9 cellular contexts compared by ENCODE assay signal in the genomic region with DNA sequence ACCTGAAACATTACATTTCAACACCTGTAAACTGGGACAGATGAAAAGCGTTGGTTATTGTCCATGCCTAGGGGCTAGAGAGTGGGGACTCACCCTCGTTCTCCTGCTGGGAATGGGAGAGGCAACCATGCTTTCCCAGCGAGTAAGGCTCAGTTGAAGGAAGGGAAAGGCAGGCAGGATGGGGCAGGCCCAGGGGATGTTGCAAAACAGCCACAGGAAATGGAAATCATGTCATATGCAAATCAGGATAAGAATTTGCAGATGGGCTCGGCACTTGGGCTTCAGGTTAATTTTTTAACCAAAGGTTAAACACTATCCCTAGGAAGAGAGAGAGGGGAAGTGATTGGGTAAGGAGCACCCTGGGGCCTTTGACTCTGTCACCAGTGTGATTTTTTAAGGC. TPM values are rescaled to one million over a fixed set of nuclear protein-coding genes. Genes with fewer than 3 reads are reported as not detected.
DNase-seq lines count a peak whose midpoint lies in the region; ATAC-seq and TF ChIP-seq lines count a peak whose summit lies in the region.
"Had no signal": no experiment of that assay in that cellular context is flagged by ENCODE, and none has a peak within 500 bp of the region (broad histone marks: within the 10 kb centered on the region; RNA-seq: fewer than 3 reads in every experiment).

No MANE protein-coding gene starts in this region.

- intact Hi-C loops in cardiac septum (cut with DNase I) = no loop called here
- intact Hi-C loops in heart right ventricle (cut with DNase I) = no loop called here
- intact Hi-C loops in mammary epithelial cell (cut with micrococcal nuclease) = loop anchor here (1.0 kb wide), 1 partner anchor 22 kb away; no protein-coding TSS in a partner anchor
- intact Hi-C loops in vagina (cut with DNase I) = no loop called here
- intact Hi-C loops in left ventricle myocardium inferior (cut with micrococcal nuclease) = no loop called here

- H3K4me3 ChIP-seq in heart right ventricle (no peak overlapping the region), mammary epithelial cell (replicated peaks in 1 of 3; ENCODE audit: insufficient read depth in 1 of 3, low read depth in 2 of 3, low read length in 3 of 3) (peak overlapping the region in 2 of 3 experiments; percentile 0 to 4), vagina (no peak overlapping the region), left ventricle myocardium inferior (no peak overlapping the region)

- TF ChIP-seq POLR2A in vagina (IDR thresholded peaks at IDR 0.05) = no peak

- ATAC-seq in heart right ventricle (no peak), HG03378 (IDR thresholded peaks at IDR 0.05; ENCODE audit: unreplicated experiment) (peak; percentile 49), HG02623 (IDR thresholded peaks at IDR 0.05; ENCODE audit: unreplicated experiment) (no peak)

- DNase-seq in cardiac septum (ENCODE audit: low spot score) (peak; percentile 55), heart right ventricle (no peak), mammary epithelial cell (peak; percentile 80), vagina (ENCODE audit: extremely low spot score in 2 of 2) (no peak), left ventricle myocardium inferior (no peak)
- no peak for DNase-seq in stimulated activated CD4-positive, alpha-beta T cell treated with anti-CD3 and anti-CD28 coated beads, Interleukin-4, amount 100 ng/mL, for 1 hour

- H3K9ac ChIP-seq in mammary epithelial cell (ENCODE audit: insufficient read depth, low read length) = peak overlapping the region; percentile 7

- H3K36me3 ChIP-seq in heart right ventricle (no peaks in the 10 kb centered on the region), mammary epithelial cell (ENCODE audit: insufficient read depth, low read length) (no peaks in the 10 kb centered on the region), vagina (no peaks in the 10 kb centered on the region), left ventricle myocardium inferior (no peaks in the 10 kb centered on the region)

- in situ Hi-C loops in mammary epithelial cell (cut with MboI; ENCODE audit: low sequenced_read_pairs in 2 of 2) = no loop called here

- BruUV-seq in mammary epithelial cell (replicated peaks; lab: Mats Ljungman, UMichigan) = no TSS peak

- H3K79me2 ChIP-seq in mammary epithelial cell (ENCODE audit: insufficient read depth, low read length) = no peaks in the 10 kb centered on the region

- H3K4me1 ChIP-seq in heart right ventricle (peaks cover 0 to 11% (median 0%) of the 10 kb centered on the region in 9 donors), mammary epithelial cell (ENCODE audit: insufficient read depth, low read length) (peaks cover 39% of the 10 kb centered on the region), vagina (peaks cover 9% of the 10 kb centered on the region), left ventricle myocardium inferior (peaks cover 7% of the 10 kb centered on the region)

- H3K27me3 ChIP-seq in heart right ventricle (no peaks in the 10 kb centered on the region), mammary epithelial cell (ENCODE audit: insufficient read depth, low read length) (no peaks in the 10 kb centered on the region), vagina (no peaks in the 10 kb centered on the region), left ventricle myocardium inferior (ENCODE audit: low read depth) (no peaks in the 10 kb centered on the region)

- H2AFZ ChIP-seq in mammary epithelial cell (ENCODE audit: low read depth, low read length) = peak overlapping the region; percentile 73

- H4K20me1 ChIP-seq in mammary epithelial cell (ENCODE audit: insufficient read depth, low read length) = no peaks in the 10 kb centered on the region

- TF ChIP-seq CTCF in heart right ventricle (IDR thresholded peaks at IDR 0.05) (no peak), mammary epithelial cell (conservative IDR thresholded peaks at IDR 0.05 in 1 of 2, IDR thresholded peaks at IDR 0.05 in 1 of 2; ENCODE audit: extremely low read depth in 1 of 2, insufficient read depth in 1 of 2, low read depth in 1 of 2, low read length in 2 of 2) (no peak), vagina (IDR thresholded peaks at IDR 0.05) (no peak), left ventricle myocardium inferior (IDR thresholded peaks at IDR 0.05; ENCODE audit: borderline replicate concordance) (no peak)

- H3K27ac ChIP-seq in heart right ventricle (no peak overlapping the region), mammary epithelial cell (ENCODE audit: insufficient read depth, low read depth, low read length) (peak overlapping the region; percentile 54), vagina (peak overlapping the region; percentile 13), left ventricle myocardium inferior (replicated peaks) (no peak overlapping the region)

- peak overlapping the region; percentile 75 for H3K4me2 ChIP-seq in mammary epithelial cell (ENCODE audit: insufficient read depth, low read depth, low read length)

- 54 to 63% methylated on average over 4 of the region's 4 CpGs for WGBS in heart right ventricle, 2 donors
- 0% methylated on average over 3 of the region's 4 CpGs for WGBS in mammary epithelial cell (ENCODE audit: low coverage, missing lambda C conversion rate)

- CTCF ChIA-PET in mammary epithelial cell (lab: Charles Lee; ENCODE audit: low non-redundant PET) = no interaction called here

- dilution Hi-C loops in mammary epithelial cell (cut with HindIII; ENCODE audit: low sequenced_read_pairs) = no loop called here

- H3K9me3 ChIP-seq in heart right ventricle (no peaks in the 10 kb centered on the region), mammary epithelial cell (replicated peaks; ENCODE audit: insufficient read depth, low read length) (peaks cover 2% of the 10 kb centered on the region), vagina (no peaks in the 10 kb centered on the region), left ventricle myocardium inferior (replicated peaks) (no peaks in the 10 kb centered on the region)

RNA-seq across cellular contexts. Expression of a gene that starts 14.5 kb away (rescaled TPM):
- total RNA-seq in cardiac septum (0.08 TPM), heart right ventricle (under 1 TPM in 4 of 10 donors, not detected in 6; 0.05 to 0.79 (median 0.19) TPM), mammary epithelial cell (under 1 TPM in 1 of 2 donors, not detected in 1; 0.45 TPM), vagina (8.8 TPM), left ventricle myocardium inferior (not detected)
- polyA plus RNA-seq in heart right ventricle (under 1 TPM in 1 of 2 donors, not detected in 1; 0.07 TPM), mammary epithelial cell (0.07 TPM)
- not detected for polyA minus RNA-seq in mammary epithelial cell
- total RNA-seq: activated CD8-positive, alpha-beta memory T cell treated with anti-CD3 and anti-CD28 coated beads for 36 hours had no signal

RNA-seq across cellular contexts. Expression of a gene that starts 59.0 kb away (rescaled TPM):
- not detected for total RNA-seq in cardiac septum
- total RNA-seq in heart right ventricle = not detected
- polyA plus RNA-seq in heart right ventricle = not detected
- under 1 TPM; under 0.01 to 0.19 TPM for total RNA-seq in mammary epithelial cell
- 0.07 TPM for polyA plus RNA-seq in mammary epithelial cell
- 1.4 TPM for polyA minus RNA-seq in mammary epithelial cell
- 26.5 TPM for total RNA-seq in vagina
- total RNA-seq in left ventricle myocardium inferior = not detected
- total RNA-seq: activated CD8-positive, alpha-beta memory T cell treated with anti-CD3 and anti-CD28 coated beads for 36 hours had no signal

Comparison
In these comparisons a context has a peak if more than half of its experiments do, and no peak if none do; other contexts are left out.
1. DNase-seq: peak in cardiac septum (single experiment) and mammary epithelial cell (single experiment); none in heart right ventricle (0 of 2), vagina (0 of 2), stimulated activated CD4-positive, alpha-beta T cell treated with anti-CD3 and anti-CD28 coated beads, Interleukin-4, amount 100 ng/mL, for 1 hour (single experiment) and left ventricle myocardium inferior (single experiment).
2. H3K27ac ChIP-seq: peak in mammary epithelial cell (single experiment) and vagina (single experiment); none in heart right ventricle (0 of 10) and left ventricle myocardium inferior (single experiment).
3. H3K4me3 ChIP-seq: peak in mammary epithelial cell (2 of 3); none in heart right ventricle (0 of 10), vagina (0 of 2) and left ventricle myocardium inferior (single experiment).
4. RNA of a gene that starts 59.0 kb away (total RNA-seq): 26.5 TPM in vagina (single experiment); under 0.01 to 0.19 TPM in mammary epithelial cell, not detected in cardiac septum (single experiment), not detected in heart right ventricle and not detected in left ventricle myocardium inferior (single experiment); every median in the first group is over 10 times any median in the second.